In the genomic region with DNA sequence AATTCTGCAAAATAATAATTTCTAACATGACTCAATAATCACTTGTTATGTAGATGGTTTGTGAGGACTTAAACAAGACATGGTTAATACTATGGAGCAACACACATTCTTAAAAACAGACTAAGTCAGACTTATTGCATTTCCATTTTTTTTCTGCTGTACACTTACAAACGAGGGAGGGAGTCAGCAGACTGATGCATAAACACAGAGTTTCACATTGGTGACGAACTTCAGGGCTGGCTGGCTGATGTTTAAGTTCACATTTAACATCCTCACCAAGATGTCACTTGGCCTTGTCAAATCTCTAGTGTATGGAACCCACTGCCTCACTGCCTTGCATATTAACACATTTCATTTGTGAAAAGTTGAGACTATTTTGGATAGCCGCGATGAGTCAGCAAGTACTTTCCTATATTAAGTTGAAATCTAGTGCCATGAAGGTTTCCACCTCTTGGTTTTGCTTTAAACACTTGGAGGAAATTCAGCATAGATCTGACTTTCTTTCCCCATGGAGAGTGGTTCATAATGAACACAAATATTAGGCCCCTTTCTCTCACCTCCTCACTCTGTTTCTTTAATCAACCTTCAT, we compare ENCODE assay signal across 1 cellular context.
TF ChIP-seq lines count a peak whose summit lies in the region.

No MANE protein-coding gene starts in this region.

TF ChIP-seq in HCT116, 20 proteins besides CTCF, POLR2A, EP300 and RAD21 (continued from another document):
- no peak for TF ChIP-seq REST (IDR thresholded peaks at IDR 0.05; ENCODE audit: low read depth)
